In the genomic region with DNA sequence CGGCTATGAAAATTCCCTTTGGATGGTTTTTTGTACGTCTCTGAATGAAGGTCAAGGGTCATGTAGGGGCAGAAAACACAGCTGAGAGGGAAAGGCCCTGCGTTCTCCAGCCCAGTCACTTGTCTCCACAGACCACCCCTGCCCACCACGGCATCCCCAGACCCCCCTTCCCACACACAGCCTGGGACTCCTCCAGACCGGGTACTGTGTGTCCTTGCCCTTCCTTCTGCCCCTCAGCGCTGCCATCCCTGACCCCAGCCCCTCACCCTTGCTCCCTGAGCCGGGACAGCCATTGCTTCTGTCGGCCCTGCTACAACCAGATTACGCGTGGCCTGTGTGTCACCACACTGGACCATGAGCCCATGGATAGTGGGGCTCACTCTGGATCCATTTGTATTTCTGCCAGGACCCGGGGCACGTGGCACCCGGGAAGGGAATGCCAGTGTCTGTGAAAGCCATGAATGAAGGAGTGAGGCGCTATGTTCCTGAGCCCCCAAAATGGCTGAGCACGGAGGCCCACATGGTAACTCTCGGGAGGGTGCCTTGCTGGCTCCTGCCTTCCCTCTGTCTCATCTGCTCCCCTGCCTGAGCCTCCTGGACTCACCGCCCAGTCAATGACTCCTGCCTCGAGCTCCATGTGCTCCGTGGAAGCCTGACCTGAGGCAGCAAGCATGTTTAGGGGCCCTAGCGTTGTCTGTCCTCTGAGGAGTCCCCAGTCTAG, we compare ENCODE assay signal across 26 cellular contexts.
"Had no signal": no experiment of that assay in that cellular context is flagged by ENCODE, and none has a peak within 500 bp of the region (broad histone marks: within the 10 kb centered on the region; RNA-seq: fewer than 3 reads in every experiment).

No MANE protein-coding gene starts in this region.

- H3K4me1 ChIP-seq: adrenal gland had no signal

- H3K27ac ChIP-seq: adrenal gland, SK-N-MC, VCaP had no signal

- H3K9me3 Mint-ChIP-seq: activated CD4-positive, alpha-beta memory T cell treated with anti-CD3 and anti-CD28 coated beads, Interleukin-2, amount 10 ng/mL, durations not matched to agents 7 days and 5 days; activated naive CD8-positive, alpha-beta T cell treated with anti-CD3 and anti-CD28 coated beads, Interleukin-2, amount 10 ng/mL, durations not matched to agents 7 days and 5 days; activated T-helper 17 cell treated with anti-CD3 and anti-CD28 coated beads, Interleukin-2, amount 50 U/mL, for 72 hours had no signal

- H3K4me3 Mint-ChIP-seq: activated CD4-positive, alpha-beta memory T cell treated with anti-CD3 and anti-CD28 coated beads, Interleukin-2, amount 10 ng/mL, durations not matched to agents 7 days and 5 days; activated naive CD4-positive, alpha-beta T cell treated with anti-CD3 and anti-CD28 coated beads for 36 hours; activated naive CD8-positive, alpha-beta T cell treated with anti-CD3 and anti-CD28 coated beads, Interleukin-2, amount 10 ng/mL, durations not matched to agents 7 days and 5 days; activated T-helper 17 cell treated with anti-CD3 and anti-CD28 coated beads, Interleukin-2, amount 50 U/mL, for 72 hours had no signal

- H3K36me3 Mint-ChIP-seq: activated naive CD8-positive, alpha-beta T cell treated with anti-CD3 and anti-CD28 coated beads, Interleukin-2, amount 10 ng/mL, durations not matched to agents 7 days and 5 days had no signal

- H3K27ac Mint-ChIP-seq: activated CD4-positive, alpha-beta memory T cell treated with anti-CD3 and anti-CD28 coated beads, Interleukin-2, amount 10 ng/mL, durations not matched to agents 7 days and 5 days; activated naive CD4-positive, alpha-beta T cell treated with anti-CD3 and anti-CD28 coated beads for 36 hours; activated naive CD8-positive, alpha-beta T cell treated with anti-CD3 and anti-CD28 coated beads, Interleukin-2, amount 10 ng/mL, durations not matched to agents 7 days and 5 days; activated T-helper 17 cell treated with anti-CD3 and anti-CD28 coated beads, Interleukin-2, amount 50 U/mL, for 72 hours had no signal

- H3K27me3 Mint-ChIP-seq: activated CD4-positive, alpha-beta memory T cell treated with anti-CD3 and anti-CD28 coated beads, Interleukin-2, amount 10 ng/mL, durations not matched to agents 7 days and 5 days had no signal

- H3K36me3 ChIP-seq: adrenal gland had no signal

- H3K4me1 Mint-ChIP-seq: activated CD4-positive, alpha-beta memory T cell treated with anti-CD3 and anti-CD28 coated beads, Interleukin-2, amount 10 ng/mL, durations not matched to agents 7 days and 5 days; activated naive CD8-positive, alpha-beta T cell treated with anti-CD3 and anti-CD28 coated beads, Interleukin-2, amount 10 ng/mL, durations not matched to agents 7 days and 5 days; activated T-helper 17 cell treated with anti-CD3 and anti-CD28 coated beads, Interleukin-2, amount 50 U/mL, for 72 hours had no signal

- DNase-seq: activated CD4-positive, alpha-beta memory T cell treated with anti-CD3 and anti-CD28 coated beads, Interleukin-2, amount 10 ng/mL, durations not matched to agents 7 days and 5 days; activated CD4-positive, alpha-beta T cell treated with anti-CD3 and anti-CD28 coated beads, Interleukin-2, amount 50 U/mL, for 1 hour; activated CD4-positive, CD25-positive, alpha-beta regulatory T cell; activated gamma-delta T cell; activated naive CD4-positive, alpha-beta T cell treated with anti-CD3 and anti-CD28 coated beads for 36 hours; activated naive CD8-positive, alpha-beta T cell treated with anti-CD3 and anti-CD28 coated beads, Interleukin-2, amount 10 ng/mL, durations not matched to agents 7 days and 5 days; activated T-cell treated with anti-CD3 and anti-CD28 coated beads for 4 hours; activated T-cell treated with anti-CD3 and anti-CD28 coated beads, Interleukin-2, amount 50 U/mL, for 48 hours; adrenal gland; anterior cingulate cortex; Kasumi-1; KBM-7; NCI-H1048; NCI-H1417; NCI-H1694; NCI-H2029; NCI-H2107; NCI-H345; NCI-H510A; NCI-H526 treated with DMSO at 0.1 percent for 48 hours; NCI-H82; SIG-M5; T-helper 1 cell had no signal

- ATAC-seq: activated T-helper 17 cell treated with anti-CD3 and anti-CD28 coated beads, Interleukin-2, amount 50 U/mL, for 72 hours had no signal

- H3K9me3 ChIP-seq: adrenal gland had no signal

- H3K4me3 ChIP-seq: adrenal gland, SK-N-MC had no signal
